Comparison of ENCODE assay signal across 1 cellular context in the genomic region with DNA sequence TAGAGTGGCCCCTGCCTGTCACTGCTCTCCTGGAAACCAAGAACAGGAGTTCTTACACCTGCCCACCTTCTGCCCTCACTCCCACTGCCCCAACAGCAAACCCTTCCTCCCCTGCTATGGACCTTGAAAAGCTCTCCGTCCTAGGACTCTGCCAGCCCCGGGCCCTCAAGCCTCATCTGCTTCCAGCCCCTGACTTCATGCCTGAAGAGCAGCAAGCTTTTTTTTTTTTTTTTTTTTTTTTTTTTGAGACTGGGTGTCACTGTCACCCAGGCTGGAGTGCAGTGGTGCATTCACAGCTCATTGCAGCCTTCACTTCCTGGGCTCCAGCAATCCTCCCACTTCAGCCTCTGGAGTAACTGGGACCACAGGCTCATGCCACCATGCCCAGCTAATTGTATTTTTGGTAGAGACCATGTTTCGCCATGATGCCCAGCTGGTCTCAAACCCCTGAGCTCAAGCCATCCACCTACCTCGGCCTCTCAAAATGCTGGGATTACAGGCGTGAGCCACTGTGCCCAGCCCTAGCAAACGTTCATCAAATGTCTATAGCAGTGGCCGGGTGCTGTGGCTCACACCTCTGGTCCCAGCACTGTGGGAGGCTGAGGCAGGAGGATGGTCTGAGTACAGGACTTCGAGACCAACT.
TF ChIP-seq lines count a peak whose summit lies in the region.

No MANE protein-coding gene starts in this region.

TF ChIP-seq in WTC11, 78 proteins besides CTCF, POLR2A, EP300 and RAD21 (continued from another document):
- TF ChIP-seq, protein P1, sequence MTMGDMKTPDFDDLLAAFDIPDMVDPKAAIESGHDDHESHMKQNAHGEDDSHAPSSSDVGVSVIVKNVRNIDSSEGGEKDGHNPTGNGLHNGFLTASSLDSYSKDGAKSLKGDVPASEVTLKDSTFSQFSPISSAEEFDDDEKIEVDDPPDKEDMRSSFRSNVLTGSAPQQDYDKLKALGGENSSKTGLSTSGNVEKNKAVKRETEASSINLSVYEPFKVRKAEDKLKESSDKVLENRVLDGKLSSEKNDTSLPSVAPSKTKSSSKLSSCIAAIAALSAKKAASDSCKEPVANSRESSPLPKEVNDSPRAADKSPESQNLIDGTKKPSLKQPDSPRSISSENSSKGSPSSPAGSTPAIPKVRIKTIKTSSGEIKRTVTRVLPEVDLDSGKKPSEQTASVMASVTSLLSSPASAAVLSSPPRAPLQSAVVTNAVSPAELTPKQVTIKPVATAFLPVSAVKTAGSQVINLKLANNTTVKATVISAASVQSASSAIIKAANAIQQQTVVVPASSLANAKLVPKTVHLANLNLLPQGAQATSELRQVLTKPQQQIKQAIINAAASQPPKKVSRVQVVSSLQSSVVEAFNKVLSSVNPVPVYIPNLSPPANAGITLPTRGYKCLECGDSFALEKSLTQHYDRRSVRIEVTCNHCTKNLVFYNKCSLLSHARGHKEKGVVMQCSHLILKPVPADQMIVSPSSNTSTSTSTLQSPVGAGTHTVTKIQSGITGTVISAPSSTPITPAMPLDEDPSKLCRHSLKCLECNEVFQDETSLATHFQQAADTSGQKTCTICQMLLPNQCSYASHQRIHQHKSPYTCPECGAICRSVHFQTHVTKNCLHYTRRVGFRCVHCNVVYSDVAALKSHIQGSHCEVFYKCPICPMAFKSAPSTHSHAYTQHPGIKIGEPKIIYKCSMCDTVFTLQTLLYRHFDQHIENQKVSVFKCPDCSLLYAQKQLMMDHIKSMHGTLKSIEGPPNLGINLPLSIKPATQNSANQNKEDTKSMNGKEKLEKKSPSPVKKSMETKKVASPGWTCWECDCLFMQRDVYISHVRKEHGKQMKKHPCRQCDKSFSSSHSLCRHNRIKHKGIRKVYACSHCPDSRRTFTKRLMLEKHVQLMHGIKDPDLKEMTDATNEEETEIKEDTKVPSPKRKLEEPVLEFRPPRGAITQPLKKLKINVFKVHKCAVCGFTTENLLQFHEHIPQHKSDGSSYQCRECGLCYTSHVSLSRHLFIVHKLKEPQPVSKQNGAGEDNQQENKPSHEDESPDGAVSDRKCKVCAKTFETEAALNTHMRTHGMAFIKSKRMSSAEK (CRISPR knock-in tag; IDR thresholded peaks at IDR 0.05; ENCODE audit: borderline replicate concordance): no peak
- no peak for TF ChIP-seq FOXP1 (CRISPR knock-in tag; IDR thresholded peaks at IDR 0.05; ENCODE audit: borderline replicate concordance)
- no peak for TF ChIP-seq GRHL2 (CRISPR knock-in tag; IDR thresholded peaks at IDR 0.05; ENCODE audit: insufficient replicate concordance, severe bottlenecking)
- TF ChIP-seq, protein P2, sequence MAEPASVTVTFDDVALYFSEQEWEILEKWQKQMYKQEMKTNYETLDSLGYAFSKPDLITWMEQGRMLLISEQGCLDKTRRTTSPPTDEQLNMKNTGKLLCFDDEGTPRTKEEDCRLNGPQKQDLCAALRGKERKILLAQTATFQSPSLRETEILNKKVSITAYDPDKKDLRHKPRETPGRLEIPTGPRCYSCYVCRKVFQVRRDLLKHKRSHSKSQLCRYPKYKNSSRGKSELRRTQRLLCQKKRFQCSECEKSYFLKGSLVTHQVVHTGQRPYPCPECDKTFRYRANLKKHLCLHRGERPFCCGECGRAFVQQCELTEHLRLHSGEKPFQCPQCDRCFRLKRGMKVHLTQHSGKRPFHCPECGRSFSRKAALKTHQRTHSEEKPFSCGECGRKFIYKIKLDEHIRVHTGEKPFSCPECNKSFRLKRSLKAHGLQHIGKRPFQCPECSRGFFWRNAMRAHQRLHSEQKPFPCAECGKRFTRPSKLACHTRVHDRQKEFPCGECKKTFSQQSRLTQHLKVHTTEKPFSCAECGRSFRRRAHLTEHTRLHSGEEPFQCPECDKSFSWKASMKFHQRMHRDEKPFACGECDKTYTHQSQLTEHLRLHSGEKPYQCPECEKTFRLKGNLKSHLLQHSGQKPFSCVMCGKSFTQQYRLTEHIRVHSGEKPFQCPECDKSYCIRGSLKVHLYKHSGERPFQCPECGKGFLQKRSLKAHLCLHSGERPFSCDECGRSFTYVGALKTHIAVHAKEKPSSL (CRISPR knock-in tag; conservative IDR thresholded peaks at IDR 0.05): no peak
- no peak for TF ChIP-seq GABPB1 (CRISPR knock-in tag; IDR thresholded peaks at IDR 0.05)
- TF ChIP-seq, protein P3, sequence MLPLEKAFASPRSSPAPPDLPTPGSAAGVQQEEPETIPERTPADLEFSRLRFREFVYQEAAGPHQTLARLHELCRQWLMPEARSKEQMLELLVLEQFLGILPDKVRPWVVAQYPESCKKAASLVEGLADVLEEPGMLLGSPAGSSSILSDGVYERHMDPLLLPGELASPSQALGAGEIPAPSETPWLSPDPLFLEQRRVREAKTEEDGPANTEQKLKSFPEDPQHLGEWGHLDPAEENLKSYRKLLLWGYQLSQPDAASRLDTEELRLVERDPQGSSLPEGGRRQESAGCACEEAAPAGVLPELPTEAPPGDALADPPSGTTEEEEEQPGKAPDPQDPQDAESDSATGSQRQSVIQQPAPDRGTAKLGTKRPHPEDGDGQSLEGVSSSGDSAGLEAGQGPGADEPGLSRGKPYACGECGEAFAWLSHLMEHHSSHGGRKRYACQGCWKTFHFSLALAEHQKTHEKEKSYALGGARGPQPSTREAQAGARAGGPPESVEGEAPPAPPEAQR (CRISPR knock-in tag; IDR thresholded peaks at IDR 0.05): no peak
